Comparison of ENCODE assay signal across 8 cellular contexts in genomic region chr19:49866933-49867782, GRCh38. TPM values are rescaled to one million over a fixed set of nuclear protein-coding genes. Genes with fewer than 3 reads are reported as not detected.
A peak's percentile ranks its signal among the peaks of the same experiment; 100 is the strongest.
DNase-seq lines count a peak whose midpoint lies in the region; ATAC-seq, FAIRE-seq and TF ChIP-seq lines count a peak whose summit lies in the region.

Gene PNKP (minus strand): TSS chr19:49867576. CDS start chr19:49867204, 372 bp downstream.

- H3K27ac ChIP-seq in OCI-LY7 (ENCODE audit: low read depth, low read length, poor library complexity, severe bottlenecking), result peak within 1 kb of the TSS; percentile 69
- H3K27ac ChIP-seq in endothelial cell of umbilical vein (ENCODE audit: insufficient read depth, low read depth, low read length), result peak within 1 kb of the TSS; percentile 87

- BruUV-seq in OCI-LY7 (replicated peaks; lab: Mats Ljungman, UMichigan) (no TSS peak), endothelial cell of umbilical vein (replicated peaks; lab: Mats Ljungman, UMichigan) (no TSS peak)

- H3K9me1 ChIP-seq in endothelial cell of umbilical vein (replicated peaks; ENCODE audit: control insufficient read depth, extremely low read depth, insufficient read depth, low read length), result no peaks in the 10 kb centered on the region

- H2AFZ ChIP-seq in OCI-LY7 (ENCODE audit: low read length) (peak within 1 kb of the TSS; percentile 46; the same call in 1 of the 2 replicates), endothelial cell of umbilical vein (ENCODE audit: low read depth, low read length) (peak within 1 kb of the TSS; percentile 71)

- peak; percentile 90 for DNase-seq in COLO829 (ENCODE audit: low spot score)
- DNase-seq in OCI-LY7 (ENCODE audit: low spot score), result peak; percentile 90
- peak; percentile 97 for DNase-seq in activated CD8-positive, alpha-beta memory T cell treated with anti-CD3 and anti-CD28 coated beads, Interleukin-2, amount 50 U/mL, for 48 hours
- peak; percentile 93 for DNase-seq in endothelial cell of umbilical vein (ENCODE audit: low read depth, low spot score)
- DNase-seq in middle frontal gyrus (ENCODE audit: extremely low spot score, low spot score), result peak; percentile 85
- peak; percentile 88 to 92 for DNase-seq in stimulated activated CD8-positive, alpha-beta memory T cell treated with anti-CD3 and anti-CD28 coated beads, Interleukin-2, amount 100 ng/mL, for 48 hours (ENCODE audit: low read depth in 2 of 2)

- intact Hi-C loops in OCI-LY7 (cut with micrococcal nuclease; ENCODE audit: unreplicated experiment), result loop anchor here (1.0 to 2.0 kb wide), 2 partner anchors 54 to 101 kb away; partner anchors contain the start of gene FUZ
- intact Hi-C loops in endothelial cell of umbilical vein (cut with micrococcal nuclease), result loop anchor here (1.0 to 5.0 kb wide), 5 partner anchors 17 to 275 kb away; partner anchors contain the start of genes FUZ, PRMT1 and PRR12

- H3K27ac Mint-ChIP-seq in IgD-negative memory B cell, result peak within 1 kb of the TSS in 2 of 3 donors; percentile 92 to 94

- H3K79me2 ChIP-seq in OCI-LY7 (ENCODE audit: insufficient read depth, low read depth, low read length), result peaks cover 28% of the 10 kb centered on the region; the same call in 1 of the 2 replicates
- peaks cover 26% of the 10 kb centered on the region for H3K79me2 ChIP-seq in endothelial cell of umbilical vein (ENCODE audit: control insufficient read depth, insufficient read depth, low read length)

- peak; percentile 89 for TF ChIP-seq POLR2A in endothelial cell of umbilical vein (IDR thresholded peaks at IDR 0.05; ENCODE audit: low read depth, low read length)

- peaks cover 11 to 37% (median 16%) of the 10 kb centered on the region in 3 donors for H3K4me1 Mint-ChIP-seq in IgD-negative memory B cell

- no peaks in the 10 kb centered on the region for H3K9me3 ChIP-seq in OCI-LY7 (ENCODE audit: low read length)
- no peaks in the 10 kb centered on the region for H3K9me3 ChIP-seq in endothelial cell of umbilical vein (replicated peaks; ENCODE audit: control insufficient read depth, insufficient read depth, low read length)

- CTCF ChIA-PET in OCI-LY7 (lab: Charles Lee; ENCODE audit: unreplicated experiment), result no interaction called here
- CTCF ChIA-PET in endothelial cell of umbilical vein (lab: Charles Lee), result interaction anchor here (1.0 kb wide), 1 partner anchor 10 kb away, joined by 4 read pairs; the partner anchor contains the start of genes AKT1S1 and TBC1D17

- H3K36me3 ChIP-seq in OCI-LY7 (ENCODE audit: insufficient read depth, low read length) (peaks cover 41% of the 10 kb centered on the region), endothelial cell of umbilical vein (ENCODE audit: control insufficient read depth in 2 of 2, extremely low read depth in 1 of 2, insufficient read depth in 2 of 2, low read length in 2 of 2) (peaks cover 13 to 22% of the 10 kb centered on the region in 2 experiments)

- H3K9ac ChIP-seq in endothelial cell of umbilical vein (replicated peaks; ENCODE audit: extremely low read depth, insufficient read depth, low read length), result peak within 1 kb of the TSS; percentile 49

- peak within 1 kb of the TSS in 2 of 4 donors; percentile 97 to 100 for H3K4me3 Mint-ChIP-seq in IgD-negative memory B cell

- dilution Hi-C loops in endothelial cell of umbilical vein (cut with MboI; ENCODE audit: extremely low pct_ligation_motif_present, low sequenced_read_pairs), result no loop called here

- no peaks in the 10 kb centered on the region for H3K27me3 Mint-ChIP-seq in IgD-negative memory B cell

- H3K27me3 ChIP-seq in endothelial cell of umbilical vein (ENCODE audit: control insufficient read depth in 2 of 2, insufficient read depth in 2 of 2, low read length in 2 of 2), result no peaks in the 10 kb centered on the region

- POLR2A ChIA-PET in OCI-LY7 (lab: Charles Lee), result interaction anchor here (0.6 to 0.8 kb wide), 2 partner anchors 9 to 218 kb away, joined by 3 to 7 read pairs; no protein-coding TSS in a partner anchor
- POLR2A ChIA-PET in endothelial cell of umbilical vein (lab: Charles Lee), result interaction anchor here (0.7 kb wide), 2 partner anchors 10 to 60 kb away, joined by 3 to 5 read pairs; partner anchors contain the start of gene AKT1S1

- H3K9me3 Mint-ChIP-seq in IgD-negative memory B cell, result no peaks in the 10 kb centered on the region

- peaks cover 5% of the 10 kb centered on the region for H3K36me3 Mint-ChIP-seq in IgD-negative memory B cell

- peak; percentile 88 for FAIRE-seq in endothelial cell of umbilical vein (lab: Jason Lieb, UNC)

- peak; percentile 33 for ATAC-seq in GM21423 (IDR thresholded peaks at IDR 0.05; ENCODE audit: unreplicated experiment)

- peaks cover 52% of the 10 kb centered on the region for H3K4me1 ChIP-seq in OCI-LY7 (ENCODE audit: insufficient read depth, low read length, poor library complexity, severe bottlenecking)
- H3K4me1 ChIP-seq in endothelial cell of umbilical vein (ENCODE audit: control insufficient read depth, extremely low read depth, insufficient read depth, low read length), result peaks cover 26% of the 10 kb centered on the region

- TF ChIP-seq CTCF in OCI-LY7 (conservative IDR thresholded peaks at IDR 0.05; ENCODE audit: low read length) (no peak), endothelial cell of umbilical vein (IDR thresholded peaks at IDR 0.05; ENCODE audit: extremely low read depth in 1 of 2, insufficient read depth in 1 of 2, low read depth in 1 of 2, low read length in 2 of 2) (no peak)

- no peaks in the 10 kb centered on the region for H3K9me2 ChIP-seq in OCI-LY7 (ENCODE audit: insufficient read depth, low read length)

- H4K20me1 ChIP-seq in OCI-LY7 (ENCODE audit: insufficient read depth, low read length) (peaks cover 10% of the 10 kb centered on the region; the same call in 1 of the 2 replicates), endothelial cell of umbilical vein (replicated peaks; ENCODE audit: control insufficient read depth, extremely low read depth, insufficient read depth, low read length) (no peaks in the 10 kb centered on the region)

- peak within 1 kb of the TSS; percentile 89 for H3K4me2 ChIP-seq in OCI-LY7 (ENCODE audit: low read length)
- H3K4me2 ChIP-seq in endothelial cell of umbilical vein (ENCODE audit: insufficient read depth, low read length), result peak within 1 kb of the TSS; percentile 91

- peak within 1 kb of the TSS; percentile 80 for H3K4me3 ChIP-seq in OCI-LY7 (ENCODE audit: low read depth, low read length, poor library complexity, severe bottlenecking)
- peak within 1 kb of the TSS; percentile 70 to 78 (median 78) for H3K4me3 ChIP-seq in endothelial cell of umbilical vein (replicated peaks in 1 of 3; ENCODE audit: insufficient read depth in 1 of 3, low read depth in 1 of 3, low read length in 3 of 3)

TF ChIP-seq in endothelial cell of umbilical vein, 7 proteins besides CTCF, POLR2A, EP300 and RAD21:
- TF ChIP-seq JUN (IDR thresholded peaks at IDR 0.05; ENCODE audit: borderline replicate concordance, insufficient read depth, insufficient read length, low read depth) (no peak), FOS (IDR thresholded peaks at IDR 0.05; ENCODE audit: borderline replicate concordance, insufficient read depth, low read length) (peak; percentile 46), MYC (IDR thresholded peaks at IDR 0.05; ENCODE audit: low read depth, low read length) (no peak), GATA2 (IDR thresholded peaks at IDR 0.05; ENCODE audit: insufficient read depth, insufficient read length, low read depth, low read length) (no peak), MAX (IDR thresholded peaks at IDR 0.05; ENCODE audit: insufficient read depth, insufficient read length) (peak; percentile 52), POLR2AphosphoS5 (IDR thresholded peaks at IDR 0.05; ENCODE audit: insufficient read depth, low read depth, low read length) (peak; percentile 88)

RNA-seq across cellular contexts. Expression of gene PNKP, which starts in this region (rescaled TPM):
- polyA plus RNA-seq in IgD-negative memory B cell, result 56.3 TPM
- 65.4 and 90.9 TPM in 2 replicates for total RNA-seq in OCI-LY7 (2014; rRNA removed; shearing (Covaris generic))
- total RNA-seq in OCI-LY7 (2022), result 118 and 140 TPM in 2 replicates
- 112 and 114 TPM in 2 replicates for total RNA-seq in endothelial cell of umbilical vein
- 39.4 and 48.4 TPM in 2 replicates for polyA plus RNA-seq in endothelial cell of umbilical vein
- polyA plus RNA-seq in endothelial cell of umbilical vein (2011; cell fraction: cytosol; rRNA removed), result 15.1 and 23.9 TPM in 2 replicates
- 204 and 217 TPM in 2 replicates for polyA plus RNA-seq in endothelial cell of umbilical vein (2011; cell fraction: nucleus; rRNA removed)
- 40.6 and 46.0 TPM in 2 replicates for polyA plus RNA-seq in endothelial cell of umbilical vein (2012)
- 18.4 and 25.4 TPM in 2 replicates for polyA minus RNA-seq in endothelial cell of umbilical vein
- polyA minus RNA-seq in endothelial cell of umbilical vein (2011; cell fraction: cytosol; rRNA and poly(A)+ RNA removed), result 20.7 TPM
- polyA minus RNA-seq in endothelial cell of umbilical vein (2011; cell fraction: nucleus; rRNA and poly(A)+ RNA removed), result 49.5 and 90.5 TPM in 2 replicates

Comparison
In these comparisons a context has a peak if more than half of its experiments do, and no peak if none do; other contexts are left out.
1. Peak in every context shown above with its lines: DNase-seq, ATAC-seq, H3K4me3 ChIP-seq and H3K27ac ChIP-seq.